In genomic region chr16:87722590-87723223, GRCh38 we compare ENCODE assay signal across 16 cellular contexts. TPM values are rescaled to one million over a fixed set of nuclear protein-coding genes. Genes with fewer than 3 reads are reported as not detected.
A peak's percentile ranks its signal among the peaks of the same experiment; 100 is the strongest.
DNase-seq lines count a peak whose midpoint lies in the region; ATAC-seq, FAIRE-seq and TF ChIP-seq lines count a peak whose summit lies in the region.
"Had no signal": no experiment of that assay in that cellular context is flagged by ENCODE, and none has a peak within 500 bp of the region (broad histone marks: within the 10 kb centered on the region; RNA-seq: fewer than 3 reads in every experiment).

No MANE protein-coding gene starts in this region.

- no peak for TF ChIP-seq POLR2A in H1 (IDR thresholded peaks at IDR 0.05; ENCODE audit: control extremely low read depth in 1 of 2, low read depth in 2 of 2, low read length in 2 of 2)

- H3K4ac ChIP-seq in H1 (replicated peaks; ENCODE audit: insufficient read length, low read depth, low read length): no peak overlapping the region

- no peaks in the 10 kb centered on the region for H3K9me3 ChIP-seq in CD4-positive, alpha-beta T cell (ENCODE audit: control insufficient read depth, low read length)
- peaks cover 0 to 4% of the 10 kb centered on the region in 2 experiments; a peak in 1 of 4 replicates for H3K9me3 ChIP-seq in H1 (ENCODE audit: insufficient read depth in 2 of 2, low read depth in 1 of 2, low read length in 1 of 2)
- H3K9me3 ChIP-seq: Peyer's patch, testis had no signal

- H3K9me3 Mint-ChIP-seq in CD4-positive, alpha-beta T cell: no peaks in the 10 kb centered on the region
- H3K9me3 Mint-ChIP-seq in IgD-negative memory B cell: no peaks in the 10 kb centered on the region
- H3K9me3 Mint-ChIP-seq in progenitor cell of endocrine pancreas (ENCODE audit: low read depth): no peaks in the 10 kb centered on the region
- H3K9me3 Mint-ChIP-seq: activated CD4-positive, alpha-beta memory T cell treated with anti-CD3 and anti-CD28 coated beads for 36 hours; activated T-helper 17 cell treated with anti-CD3 and anti-CD28 coated beads, Interleukin-2, amount 50 U/mL, for 72 hours had no signal

- peaks cover 4 to 27% (median 13%) of the 10 kb centered on the region in 4 experiments; a peak in 6 of 8 replicates for H3K36me3 ChIP-seq in H1 (ENCODE audit: control insufficient read depth in 2 of 4, insufficient read depth in 4 of 4, low read length in 3 of 4)

- no peak overlapping the region for H3K14ac ChIP-seq in H1 (ENCODE audit: insufficient read length)

- H3K79me1 ChIP-seq in H1 (ENCODE audit: low read depth, low read length): peaks cover 7% of the 10 kb centered on the region

- H2BK20ac ChIP-seq in H1 (ENCODE audit: low read length): no peak overlapping the region

- no peak overlapping the region for H4K5ac ChIP-seq in H1 (ENCODE audit: insufficient read length, low read depth, low read length)

- H3K79me2 ChIP-seq in H1 (ENCODE audit: control insufficient read depth in 1 of 2, insufficient read depth in 2 of 2, low read length in 2 of 2): peaks cover 0 to 17% of the 10 kb centered on the region in 2 experiments; a peak in 1 of 4 replicates

- WGBS in H1 (ENCODE audit: extremely low coverage in 1 of 2, insufficient coverage in 1 of 2, insufficient read length in 1 of 2, insufficient replicate concordance in 2 of 2, low coverage in 1 of 2, low lambda C conversion rate in 2 of 2, missing lambda C conversion rate in 1 of 2), 2 experiments: 91% methylated on average over 19 of the region's 19 CpGs; no CpG with 5 or more reads in 1 of the 2 experiments

- H3K4me1 Mint-ChIP-seq in CD4-positive, alpha-beta T cell (ENCODE audit: low read depth): peaks cover 14% of the 10 kb centered on the region
- H3K4me1 Mint-ChIP-seq in IgD-negative memory B cell: peaks cover 15 to 28% (median 26%) of the 10 kb centered on the region in 3 donors
- peaks cover 16% of the 10 kb centered on the region for H3K4me1 Mint-ChIP-seq in progenitor cell of endocrine pancreas (ENCODE audit: low read depth)

- H3K9ac ChIP-seq in H1 (replicated peaks in 1 of 4; ENCODE audit: extremely low read depth in 1 of 4, low read depth in 3 of 4, low read length in 3 of 4): no peak overlapping the region

- peaks cover 73% of the 10 kb centered on the region for H3K36me3 Mint-ChIP-seq in CD4-positive, alpha-beta T cell (ENCODE audit: low read depth)
- H3K36me3 Mint-ChIP-seq in IgD-negative memory B cell (peaks cover 15% of the 10 kb centered on the region), progenitor cell of endocrine pancreas (ENCODE audit: insufficient read depth) (peaks cover 40% of the 10 kb centered on the region)

- no peak for TF ChIP-seq CTCF in CD4-positive, alpha-beta T cell (IDR thresholded peaks at IDR 0.05)
- TF ChIP-seq CTCF in H1 (IDR thresholded peaks at IDR 0.05; ENCODE audit: control extremely low read depth in 1 of 3, insufficient read depth in 1 of 3, low read depth in 1 of 3, low read length in 3 of 3) (no peak), progenitor cell of endocrine pancreas (IDR thresholded peaks at IDR 0.05; ENCODE audit: unreplicated experiment) (no peak)

- H3K56ac ChIP-seq in H1 (replicated peaks; ENCODE audit: insufficient read length, low read depth, low read length): no peak overlapping the region

- peaks cover 5 to 16% of the 10 kb centered on the region in 2 experiments for H4K20me1 ChIP-seq in H1 (replicated peaks in 1 of 2; ENCODE audit: control insufficient read depth in 1 of 2, insufficient read depth in 2 of 2, low read length in 2 of 2)

- no peaks in the 10 kb centered on the region for H3K27me3 ChIP-seq in CD4-positive, alpha-beta T cell (ENCODE audit: control insufficient read depth, insufficient read depth, low read length)
- no peaks in the 10 kb centered on the region for H3K27me3 ChIP-seq in H1 (replicated peaks in 1 of 4; ENCODE audit: control insufficient read depth in 3 of 4, extremely low read depth in 1 of 4, insufficient read depth in 3 of 4, low read length in 3 of 4)
- H3K27me3 ChIP-seq: Peyer's patch, testis had no signal

- CTCF ChIA-PET in CD4-positive, alpha-beta T cell (lab: Charles Lee): no interaction called here
- CTCF ChIA-PET in H1 (lab: Charles Lee; ENCODE audit: partially characterized antibody): interaction anchor here (1.1 to 3.5 kb wide), 5 partner anchors 15 to 45 kb away, joined by 4 to 14 read pairs (median 4); no protein-coding TSS in a partner anchor

- no peaks in the 10 kb centered on the region for H3K23me2 ChIP-seq in H1 (ENCODE audit: low read depth, low read length)

- no peak overlapping the region for H2AK5ac ChIP-seq in H1 (ENCODE audit: low read depth, low read length)

- H3K4me3 ChIP-seq in H1 (ENCODE audit: extremely low read depth in 1 of 4, insufficient read depth in 2 of 4, low read depth in 3 of 4, low read length in 4 of 4): no peak overlapping the region
- H3K4me3 ChIP-seq: Peyer's patch, testis had no signal

- H3K4me3 Mint-ChIP-seq in CD4-positive, alpha-beta T cell: no peak overlapping the region
- peak overlapping the region in 1 of 4 donors; percentile 61 for H3K4me3 Mint-ChIP-seq in IgD-negative memory B cell
- no peak overlapping the region for H3K4me3 Mint-ChIP-seq in progenitor cell of endocrine pancreas (ENCODE audit: low read depth)
- H3K4me3 Mint-ChIP-seq: activated CD4-positive, alpha-beta memory T cell treated with anti-CD3 and anti-CD28 coated beads for 36 hours; activated T-helper 17 cell treated with anti-CD3 and anti-CD28 coated beads, Interleukin-2, amount 50 U/mL, for 72 hours had no signal

- H3K27ac Mint-ChIP-seq in CD4-positive, alpha-beta T cell: peak overlapping the region; percentile 32
- H3K27ac Mint-ChIP-seq in IgD-negative memory B cell (peak overlapping the region; percentile 11 to 71 (median 29)), progenitor cell of endocrine pancreas (peak overlapping the region; percentile 29)
- H3K27ac Mint-ChIP-seq: activated CD4-positive, alpha-beta memory T cell treated with anti-CD3 and anti-CD28 coated beads for 36 hours; activated T-helper 17 cell treated with anti-CD3 and anti-CD28 coated beads, Interleukin-2, amount 50 U/mL, for 72 hours had no signal

- no peak for TF ChIP-seq EP300 in H1 (IDR thresholded peaks at IDR 0.05; ENCODE audit: borderline replicate concordance in 1 of 2, low read depth in 2 of 2, low read length in 2 of 2)

- H2BK15ac ChIP-seq in H1 (ENCODE audit: low read length): no peak overlapping the region

- ATAC-seq in CD4-positive, alpha-beta T cell (ENCODE audit: poor library complexity): no peak
- no peak for ATAC-seq in GM21723 (IDR thresholded peaks at IDR 0.05; ENCODE audit: unreplicated experiment)
- ATAC-seq: activated T-helper 17 cell treated with anti-CD3 and anti-CD28 coated beads, Interleukin-2, amount 50 U/mL, for 72 hours had no signal

- intact Hi-C loops in CD4-positive, alpha-beta T cell (cut with DNase I, micrococcal nuclease): loop anchor here in 1 of 2 experiments (5.0 kb wide), 1 partner anchor 45 kb away; the partner anchor contains the start of gene KLHDC4

- no peak overlapping the region for H3K27ac ChIP-seq in CD4-positive, alpha-beta T cell (ENCODE audit: low read depth, low read length)
- H3K27ac ChIP-seq in H1 (ENCODE audit: low read depth, low read length): 0 out of 2 replicates have a peak overlapping the region, but pooled peaks have one; percentile 42
- H3K27ac ChIP-seq: HL-60, Peyer's patch had no signal

- TF ChIP-seq RAD21 in H1 (IDR thresholded peaks at IDR 0.05 in 1 of 2, conservative IDR thresholded peaks at IDR 0.05 in 1 of 2; ENCODE audit: low read depth in 2 of 2, low read length in 2 of 2): no peak

- no peak overlapping the region for H2BK120ac ChIP-seq in H1 (replicated peaks; ENCODE audit: low read depth, low read length)

- H3K4me2 ChIP-seq in H1 (ENCODE audit: insufficient read depth in 1 of 2, low read depth in 2 of 2, low read length in 2 of 2): no peak overlapping the region

- no peak overlapping the region for H4K8ac ChIP-seq in H1 (ENCODE audit: extremely low read depth, insufficient read depth, low read length)

- H2BK12ac ChIP-seq in H1 (ENCODE audit: low read depth, low read length): no peak overlapping the region

- no peak for FAIRE-seq in H1 (lab: Jason Lieb, UNC)
- FAIRE-seq: frontal cortex had no signal

- H2BK5ac ChIP-seq in H1 (ENCODE audit: low read depth, low read length): peak overlapping the region; percentile 26; the same call in 1 of the 2 replicates

- H3K18ac ChIP-seq in H1 (ENCODE audit: extremely low read depth, low read length): no peak overlapping the region

- POLR2A ChIA-PET in CD4-positive, alpha-beta T cell (lab: Charles Lee): no interaction called here
- POLR2A ChIA-PET in H1 (lab: Charles Lee; ENCODE audit: partially characterized antibody): interaction anchor here (1.5 to 7.4 kb wide), 4 partner anchors 9 to 15 kb away, joined by 3 to 39 read pairs (median 8); no protein-coding TSS in a partner anchor

- H3K4me1 ChIP-seq in H1 (replicated peaks in 1 of 4; ENCODE audit: control insufficient read depth in 3 of 4, insufficient read depth in 4 of 4, low read length in 3 of 4): no peaks in the 10 kb centered on the region
- H3K4me1 ChIP-seq: Peyer's patch had no signal

- no peak overlapping the region for H3K23ac ChIP-seq in H1 (ENCODE audit: insufficient read length)

- no peak overlapping the region for H2AFZ ChIP-seq in H1 (ENCODE audit: low read length)

- H4K91ac ChIP-seq in H1 (replicated peaks; ENCODE audit: insufficient read length, low read length): no peak overlapping the region

- no peaks in the 10 kb centered on the region for H3K27me3 Mint-ChIP-seq in CD4-positive, alpha-beta T cell
- H3K27me3 Mint-ChIP-seq in IgD-negative memory B cell (no peaks in the 10 kb centered on the region), progenitor cell of endocrine pancreas (no peaks in the 10 kb centered on the region)
- H3K27me3 Mint-ChIP-seq: activated CD4-positive, alpha-beta memory T cell treated with anti-CD3 and anti-CD28 coated beads for 36 hours; activated T-helper 17 cell treated with anti-CD3 and anti-CD28 coated beads, Interleukin-2, amount 50 U/mL, for 72 hours had no signal

- no peak for DNase-seq in CD4-positive, alpha-beta T cell
- no peak for DNase-seq in H1 (ENCODE audit: low read depth in 1 of 2, low spot score in 2 of 2)
- DNase-seq in progenitor cell of endocrine pancreas (ENCODE audit: low spot score, unreplicated experiment): no peak
- DNase-seq in AG08396 (ENCODE audit: low spot score): no peak
- no peak for DNase-seq in activated T-cell treated with anti-CD3 and anti-CD28 coated beads for 4 hours
- DNase-seq: activated CD4-positive, alpha-beta memory T cell treated with anti-CD3 and anti-CD28 coated beads for 36 hours; DND-41; KG1; stimulated activated CD4-positive, alpha-beta T cell treated with anti-CD3 and anti-CD28 coated beads, Interleukin-2, amount 100 ng/mL, for 24 hours had no signal

RNA-seq across cellular contexts. Expression of gene KLHDC4, which starts 43.1 kb away (rescaled TPM):
- total RNA-seq in CD4-positive, alpha-beta T cell: 10 to 100 TPM; 41.4 to 43.0 TPM
- 18.7 TPM for polyA plus RNA-seq in IgD-negative memory B cell
- 55.6 and 63.9 TPM in 2 replicates for total RNA-seq in H1 (2021; fragmentation: NEBNext Ultra II Directional; extraction: Animal tissue kit (Norgen Biotek cat#: 25700))
- polyA plus RNA-seq in H1 (2011; rRNA removed): 23.7 and 39.0 TPM in 2 replicates
- polyA plus RNA-seq in H1 (2011; cell fraction: cytosol; rRNA removed): 37.2 TPM
- polyA plus RNA-seq in H1 (2011; cell fraction: nucleus; rRNA removed): 86.9 TPM
- 36.8 to 50.9 TPM (median 49.8 TPM) in 4 replicates for polyA plus RNA-seq in H1 (2012, experiment 1 of 2)
- polyA plus RNA-seq in H1 (2012, experiment 2 of 2): 28.4 TPM
- 29.3 TPM for polyA plus RNA-seq in H1 (2013, experiment 1 of 2)
- 27.4 TPM for polyA plus RNA-seq in H1 (2013, experiment 2 of 2)
- polyA minus RNA-seq in H1 (2011; rRNA and poly(A)+ RNA removed): 26.5 and 30.9 TPM in 2 replicates
- 18.6 TPM for polyA minus RNA-seq in H1 (2011; cell fraction: cytosol; rRNA and poly(A)+ RNA removed)
- polyA minus RNA-seq in H1 (2011; cell fraction: nucleus; rRNA and poly(A)+ RNA removed): 57.3 TPM
- 58.8 and 68.7 TPM in 2 replicates for total RNA-seq in progenitor cell of endocrine pancreas
